24 cellular contexts compared by ENCODE assay signal in genomic region chr7:39460486-39460885, GRCh38.
"Had no signal": no experiment of that assay in that cellular context is flagged by ENCODE, and none has a peak within 500 bp of the region (broad histone marks: within the 10 kb centered on the region; RNA-seq: fewer than 3 reads in every experiment).

No MANE protein-coding gene starts in this region.

- H3K27ac ChIP-seq: KMS-11, SJSA1, SK-N-MC had no signal

- ATAC-seq: HepG2 had no signal

- H3K27me3 ChIP-seq: SJSA1 had no signal

- H3K4me3 ChIP-seq: SJSA1, SK-N-MC had no signal

- H3K4me2 ChIP-seq: KMS-11 had no signal

- H3K9me3 ChIP-seq: SJSA1 had no signal

- H3K9ac ChIP-seq: KMS-11 had no signal

- DNase-seq: IMR-90, Kasumi-1, MM.1S, NCI-H1092, NCI-H1105 treated with DMSO at 0.1 percent for 48 hours, NCI-H1417 treated with DMSO at 0.1 percent for 48 hours, NCI-H146, NCI-H1694 treated with DMSO at 0.1 percent for 48 hours, NCI-H1930, NCI-H2081, NCI-H2107, NCI-H226, NCI-H446, NCI-H510A, NCI-H524 treated with DMSO at 0.1 percent for 48 hours, NCI-H69, NCI-H774, Right ventricle myocardium superior, RPMI8226, SIG-M5 had no signal

- H3K4me1 ChIP-seq: SJSA1 had no signal

- H3K36me3 ChIP-seq: SJSA1 had no signal
